1 cellular context compared by ENCODE assay signal in the genomic region with DNA sequence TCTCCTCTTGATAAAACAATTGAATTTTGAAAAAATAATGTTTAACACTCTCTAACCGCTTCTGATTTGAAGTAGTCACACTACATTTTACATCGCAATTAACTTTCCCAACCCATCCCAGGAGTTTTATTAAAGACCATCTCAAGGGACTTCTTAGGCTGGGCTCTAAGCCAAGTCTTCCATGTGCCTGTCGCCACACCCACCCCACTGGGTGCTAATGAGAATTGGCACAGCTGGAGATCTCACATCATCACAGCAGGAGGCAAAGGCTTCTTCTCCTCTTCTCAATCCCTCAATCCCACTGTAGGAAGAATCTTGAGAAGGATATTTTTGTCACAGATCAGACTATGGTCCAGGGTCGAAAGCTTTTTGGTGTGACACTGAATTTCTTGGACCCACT.
TF ChIP-seq lines count a peak whose summit lies in the region.

No MANE protein-coding gene starts in this region.

TF ChIP-seq in HCT116, 20 proteins besides CTCF, POLR2A, EP300 and RAD21 (continued from another document):
- no peak for TF ChIP-seq ELF1 (IDR thresholded peaks at IDR 0.05; ENCODE audit: borderline replicate concordance, low read depth)
- TF ChIP-seq ZBTB33 (IDR thresholded peaks at IDR 0.05; ENCODE audit: extremely low read depth, insufficient replicate concordance, low read length): no peak
TF ChIP-seq in HCT116: peak in this region for 1.
